Comparison of ENCODE assay signal across 2 cellular contexts in the genomic region with DNA sequence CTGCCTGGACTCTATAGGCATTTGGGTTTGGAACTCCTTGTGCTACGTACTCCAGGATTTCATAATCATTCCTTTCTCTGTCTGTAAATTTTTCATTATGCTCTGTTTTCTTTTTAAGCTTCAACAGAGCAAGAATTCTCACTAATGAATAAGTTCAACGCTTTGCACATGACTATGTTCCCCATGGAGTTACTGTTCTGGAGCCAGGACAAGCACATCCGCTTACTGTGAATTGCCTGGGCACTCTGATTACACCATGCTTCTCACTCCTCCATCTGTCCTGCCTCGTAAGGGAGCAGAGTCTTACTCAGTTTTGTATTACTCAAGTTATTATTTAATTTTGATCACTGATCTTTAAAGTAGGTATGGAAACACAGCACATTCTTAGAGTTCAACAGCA.
TF ChIP-seq lines count a peak whose summit lies in the region.

No MANE protein-coding gene starts in this region.

TF ChIP-seq in GM23338, 12 proteins besides CTCF, POLR2A, EP300 and RAD21:
- TF ChIP-seq, protein P1, sequence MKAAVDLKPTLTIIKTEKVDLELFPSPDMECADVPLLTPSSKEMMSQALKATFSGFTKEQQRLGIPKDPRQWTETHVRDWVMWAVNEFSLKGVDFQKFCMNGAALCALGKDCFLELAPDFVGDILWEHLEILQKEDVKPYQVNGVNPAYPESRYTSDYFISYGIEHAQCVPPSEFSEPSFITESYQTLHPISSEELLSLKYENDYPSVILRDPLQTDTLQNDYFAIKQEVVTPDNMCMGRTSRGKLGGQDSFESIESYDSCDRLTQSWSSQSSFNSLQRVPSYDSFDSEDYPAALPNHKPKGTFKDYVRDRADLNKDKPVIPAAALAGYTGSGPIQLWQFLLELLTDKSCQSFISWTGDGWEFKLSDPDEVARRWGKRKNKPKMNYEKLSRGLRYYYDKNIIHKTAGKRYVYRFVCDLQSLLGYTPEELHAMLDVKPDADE (IDR thresholded peaks at IDR 0.05) = no peak
- TF ChIP-seq REST (IDR thresholded peaks at IDR 0.05; ENCODE audit: unreplicated experiment) = no peak
- TF ChIP-seq EZH2 (IDR thresholded peaks at IDR 0.05; ENCODE audit: low read depth, unreplicated experiment) = no peak
- no peak for TF ChIP-seq ZNF114 (CRISPR knock-in tag; IDR thresholded peaks at IDR 0.05)
- TF ChIP-seq STAT1 (IDR thresholded peaks at IDR 0.05; ENCODE audit: unreplicated experiment) = no peak
- no peak for TF ChIP-seq CREB1 (CRISPR knock-in tag; IDR thresholded peaks at IDR 0.05; ENCODE audit: low read depth)
- no peak for TF ChIP-seq NANOG (IDR thresholded peaks at IDR 0.05; ENCODE audit: borderline replicate concordance)
- no peak for TF ChIP-seq ZNF331 (CRISPR knock-in tag; IDR thresholded peaks at IDR 0.05; ENCODE audit: low read depth)
- no peak for TF ChIP-seq EZH2phosphoT487 (IDR thresholded peaks at IDR 0.05; ENCODE audit: unreplicated experiment)
- TF ChIP-seq, protein P2, sequence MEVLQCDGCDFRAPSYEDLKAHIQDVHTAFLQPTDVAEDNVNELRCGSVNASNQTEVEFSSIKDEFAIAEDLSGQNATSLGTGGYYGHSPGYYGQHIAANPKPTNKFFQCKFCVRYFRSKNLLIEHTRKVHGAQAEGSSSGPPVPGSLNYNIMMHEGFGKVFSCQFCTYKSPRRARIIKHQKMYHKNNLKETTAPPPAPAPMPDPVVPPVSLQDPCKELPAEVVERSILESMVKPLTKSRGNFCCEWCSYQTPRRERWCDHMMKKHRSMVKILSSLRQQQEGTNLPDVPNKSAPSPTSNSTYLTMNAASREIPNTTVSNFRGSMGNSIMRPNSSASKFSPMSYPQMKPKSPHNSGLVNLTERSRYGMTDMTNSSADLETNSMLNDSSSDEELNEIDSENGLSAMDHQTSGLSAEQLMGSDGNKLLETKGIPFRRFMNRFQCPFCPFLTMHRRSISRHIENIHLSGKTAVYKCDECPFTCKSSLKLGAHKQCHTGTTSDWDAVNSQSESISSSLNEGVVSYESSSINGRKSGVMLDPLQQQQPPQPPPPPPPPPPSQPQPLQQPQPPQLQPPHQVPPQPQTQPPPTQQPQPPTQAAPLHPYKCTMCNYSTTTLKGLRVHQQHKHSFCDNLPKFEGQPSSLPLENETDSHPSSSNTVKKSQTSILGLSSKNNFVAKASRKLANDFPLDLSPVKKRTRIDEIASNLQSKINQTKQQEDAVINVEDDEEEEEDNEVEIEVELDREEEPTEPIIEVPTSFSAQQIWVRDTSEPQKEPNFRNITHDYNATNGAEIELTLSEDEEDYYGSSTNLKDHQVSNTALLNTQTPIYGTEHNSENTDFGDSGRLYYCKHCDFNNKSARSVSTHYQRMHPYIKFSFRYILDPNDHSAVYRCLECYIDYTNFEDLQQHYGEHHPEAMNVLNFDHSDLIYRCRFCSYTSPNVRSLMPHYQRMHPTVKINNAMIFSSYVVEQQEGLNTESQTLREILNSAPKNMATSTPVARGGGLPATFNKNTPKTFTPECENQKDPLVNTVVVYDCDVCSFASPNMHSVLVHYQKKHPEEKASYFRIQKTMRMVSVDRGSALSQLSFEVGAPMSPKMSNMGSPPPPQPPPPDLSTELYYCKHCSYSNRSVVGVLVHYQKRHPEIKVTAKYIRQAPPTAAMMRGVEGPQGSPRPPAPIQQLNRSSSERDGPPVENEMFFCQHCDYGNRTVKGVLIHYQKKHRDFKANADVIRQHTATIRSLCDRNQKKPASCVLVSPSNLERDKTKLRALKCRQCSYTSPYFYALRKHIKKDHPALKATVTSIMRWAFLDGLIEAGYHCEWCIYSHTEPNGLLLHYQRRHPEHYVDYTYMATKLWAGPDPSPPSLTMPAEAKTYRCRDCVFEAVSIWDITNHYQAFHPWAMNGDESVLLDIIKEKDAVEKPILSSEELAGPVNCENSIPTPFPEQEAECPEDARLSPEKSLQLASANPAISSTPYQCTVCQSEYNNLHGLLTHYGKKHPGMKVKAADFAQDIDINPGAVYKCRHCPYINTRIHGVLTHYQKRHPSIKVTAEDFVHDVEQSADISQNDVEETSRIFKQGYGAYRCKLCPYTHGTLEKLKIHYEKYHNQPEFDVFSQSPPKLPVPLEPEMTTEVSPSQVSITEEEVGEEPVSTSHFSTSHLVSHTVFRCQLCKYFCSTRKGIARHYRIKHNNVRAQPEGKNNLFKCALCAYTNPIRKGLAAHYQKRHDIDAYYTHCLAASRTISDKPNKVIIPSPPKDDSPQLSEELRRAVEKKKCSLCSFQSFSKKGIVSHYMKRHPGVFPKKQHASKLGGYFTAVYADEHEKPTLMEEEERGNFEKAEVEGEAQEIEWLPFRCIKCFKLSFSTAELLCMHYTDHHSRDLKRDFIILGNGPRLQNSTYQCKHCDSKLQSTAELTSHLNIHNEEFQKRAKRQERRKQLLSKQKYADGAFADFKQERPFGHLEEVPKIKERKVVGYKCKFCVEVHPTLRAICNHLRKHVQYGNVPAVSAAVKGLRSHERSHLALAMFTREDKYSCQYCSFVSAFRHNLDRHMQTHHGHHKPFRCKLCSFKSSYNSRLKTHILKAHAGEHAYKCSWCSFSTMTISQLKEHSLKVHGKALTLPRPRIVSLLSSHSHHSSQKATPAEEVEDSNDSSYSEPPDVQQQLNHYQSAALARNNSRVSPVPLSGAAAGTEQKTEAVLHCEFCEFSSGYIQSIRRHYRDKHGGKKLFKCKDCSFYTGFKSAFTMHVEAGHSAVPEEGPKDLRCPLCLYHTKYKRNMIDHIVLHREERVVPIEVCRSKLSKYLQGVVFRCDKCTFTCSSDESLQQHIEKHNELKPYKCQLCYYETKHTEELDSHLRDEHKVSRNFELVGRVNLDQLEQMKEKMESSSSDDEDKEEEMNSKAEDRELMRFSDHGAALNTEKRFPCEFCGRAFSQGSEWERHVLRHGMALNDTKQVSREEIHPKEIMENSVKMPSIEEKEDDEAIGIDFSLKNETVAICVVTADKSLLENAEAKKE (CRISPR knock-in tag; IDR thresholded peaks at IDR 0.05) = no peak

TF ChIP-seq in H1, 55 proteins besides CTCF, POLR2A, EP300 and RAD21 (continued from another document):
- no peak for TF ChIP-seq PHF8 (conservative IDR thresholded peaks at IDR 0.05; ENCODE audit: low read depth, low read length)
- no peak for TF ChIP-seq GABPA (IDR thresholded peaks at IDR 0.05; ENCODE audit: borderline replicate concordance, insufficient read depth, low read length)
- no peak for TF ChIP-seq TCF12 (IDR thresholded peaks at IDR 0.05; ENCODE audit: low read depth, low read length)
- no peak for TF ChIP-seq SAP30 (IDR thresholded peaks at IDR 0.05; ENCODE audit: insufficient read depth, insufficient replicate concordance, low read length)
- TF ChIP-seq CHD1 (IDR thresholded peaks at IDR 0.05; ENCODE audit: low read depth, low read length) = no peak
- TF ChIP-seq, protein P3, sequence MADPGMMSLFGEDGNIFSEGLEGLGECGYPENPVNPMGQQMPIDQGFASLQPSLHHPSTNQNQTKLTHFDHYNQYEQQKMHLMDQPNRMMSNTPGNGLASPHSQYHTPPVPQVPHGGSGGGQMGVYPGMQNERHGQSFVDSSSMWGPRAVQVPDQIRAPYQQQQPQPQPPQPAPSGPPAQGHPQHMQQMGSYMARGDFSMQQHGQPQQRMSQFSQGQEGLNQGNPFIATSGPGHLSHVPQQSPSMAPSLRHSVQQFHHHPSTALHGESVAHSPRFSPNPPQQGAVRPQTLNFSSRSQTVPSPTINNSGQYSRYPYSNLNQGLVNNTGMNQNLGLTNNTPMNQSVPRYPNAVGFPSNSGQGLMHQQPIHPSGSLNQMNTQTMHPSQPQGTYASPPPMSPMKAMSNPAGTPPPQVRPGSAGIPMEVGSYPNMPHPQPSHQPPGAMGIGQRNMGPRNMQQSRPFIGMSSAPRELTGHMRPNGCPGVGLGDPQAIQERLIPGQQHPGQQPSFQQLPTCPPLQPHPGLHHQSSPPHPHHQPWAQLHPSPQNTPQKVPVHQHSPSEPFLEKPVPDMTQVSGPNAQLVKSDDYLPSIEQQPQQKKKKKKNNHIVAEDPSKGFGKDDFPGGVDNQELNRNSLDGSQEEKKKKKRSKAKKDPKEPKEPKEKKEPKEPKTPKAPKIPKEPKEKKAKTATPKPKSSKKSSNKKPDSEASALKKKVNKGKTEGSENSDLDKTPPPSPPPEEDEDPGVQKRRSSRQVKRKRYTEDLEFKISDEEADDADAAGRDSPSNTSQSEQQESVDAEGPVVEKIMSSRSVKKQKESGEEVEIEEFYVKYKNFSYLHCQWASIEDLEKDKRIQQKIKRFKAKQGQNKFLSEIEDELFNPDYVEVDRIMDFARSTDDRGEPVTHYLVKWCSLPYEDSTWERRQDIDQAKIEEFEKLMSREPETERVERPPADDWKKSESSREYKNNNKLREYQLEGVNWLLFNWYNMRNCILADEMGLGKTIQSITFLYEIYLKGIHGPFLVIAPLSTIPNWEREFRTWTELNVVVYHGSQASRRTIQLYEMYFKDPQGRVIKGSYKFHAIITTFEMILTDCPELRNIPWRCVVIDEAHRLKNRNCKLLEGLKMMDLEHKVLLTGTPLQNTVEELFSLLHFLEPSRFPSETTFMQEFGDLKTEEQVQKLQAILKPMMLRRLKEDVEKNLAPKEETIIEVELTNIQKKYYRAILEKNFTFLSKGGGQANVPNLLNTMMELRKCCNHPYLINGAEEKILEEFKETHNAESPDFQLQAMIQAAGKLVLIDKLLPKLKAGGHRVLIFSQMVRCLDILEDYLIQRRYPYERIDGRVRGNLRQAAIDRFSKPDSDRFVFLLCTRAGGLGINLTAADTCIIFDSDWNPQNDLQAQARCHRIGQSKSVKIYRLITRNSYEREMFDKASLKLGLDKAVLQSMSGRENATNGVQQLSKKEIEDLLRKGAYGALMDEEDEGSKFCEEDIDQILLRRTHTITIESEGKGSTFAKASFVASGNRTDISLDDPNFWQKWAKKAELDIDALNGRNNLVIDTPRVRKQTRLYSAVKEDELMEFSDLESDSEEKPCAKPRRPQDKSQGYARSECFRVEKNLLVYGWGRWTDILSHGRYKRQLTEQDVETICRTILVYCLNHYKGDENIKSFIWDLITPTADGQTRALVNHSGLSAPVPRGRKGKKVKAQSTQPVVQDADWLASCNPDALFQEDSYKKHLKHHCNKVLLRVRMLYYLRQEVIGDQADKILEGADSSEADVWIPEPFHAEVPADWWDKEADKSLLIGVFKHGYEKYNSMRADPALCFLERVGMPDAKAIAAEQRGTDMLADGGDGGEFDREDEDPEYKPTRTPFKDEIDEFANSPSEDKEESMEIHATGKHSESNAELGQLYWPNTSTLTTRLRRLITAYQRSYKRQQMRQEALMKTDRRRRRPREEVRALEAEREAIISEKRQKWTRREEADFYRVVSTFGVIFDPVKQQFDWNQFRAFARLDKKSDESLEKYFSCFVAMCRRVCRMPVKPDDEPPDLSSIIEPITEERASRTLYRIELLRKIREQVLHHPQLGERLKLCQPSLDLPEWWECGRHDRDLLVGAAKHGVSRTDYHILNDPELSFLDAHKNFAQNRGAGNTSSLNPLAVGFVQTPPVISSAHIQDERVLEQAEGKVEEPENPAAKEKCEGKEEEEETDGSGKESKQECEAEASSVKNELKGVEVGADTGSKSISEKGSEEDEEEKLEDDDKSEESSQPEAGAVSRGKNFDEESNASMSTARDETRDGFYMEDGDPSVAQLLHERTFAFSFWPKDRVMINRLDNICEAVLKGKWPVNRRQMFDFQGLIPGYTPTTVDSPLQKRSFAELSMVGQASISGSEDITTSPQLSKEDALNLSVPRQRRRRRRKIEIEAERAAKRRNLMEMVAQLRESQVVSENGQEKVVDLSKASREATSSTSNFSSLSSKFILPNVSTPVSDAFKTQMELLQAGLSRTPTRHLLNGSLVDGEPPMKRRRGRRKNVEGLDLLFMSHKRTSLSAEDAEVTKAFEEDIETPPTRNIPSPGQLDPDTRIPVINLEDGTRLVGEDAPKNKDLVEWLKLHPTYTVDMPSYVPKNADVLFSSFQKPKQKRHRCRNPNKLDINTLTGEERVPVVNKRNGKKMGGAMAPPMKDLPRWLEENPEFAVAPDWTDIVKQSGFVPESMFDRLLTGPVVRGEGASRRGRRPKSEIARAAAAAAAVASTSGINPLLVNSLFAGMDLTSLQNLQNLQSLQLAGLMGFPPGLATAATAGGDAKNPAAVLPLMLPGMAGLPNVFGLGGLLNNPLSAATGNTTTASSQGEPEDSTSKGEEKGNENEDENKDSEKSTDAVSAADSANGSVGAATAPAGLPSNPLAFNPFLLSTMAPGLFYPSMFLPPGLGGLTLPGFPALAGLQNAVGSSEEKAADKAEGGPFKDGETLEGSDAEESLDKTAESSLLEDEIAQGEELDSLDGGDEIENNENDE (IDR thresholded peaks at IDR 0.05; ENCODE audit: insufficient replicate concordance, low read length) = no peak
- TF ChIP-seq TAF7 (optimal IDR thresholded peaks at IDR 0.05; ENCODE audit: borderline replicate concordance, low read depth, low read length) = no peak
- no peak for TF ChIP-seq E2F6 (IDR thresholded peaks at IDR 0.05)
- no peak for TF ChIP-seq SIRT6 (IDR thresholded peaks at IDR 0.05; ENCODE audit: low read length)
